15 cellular contexts compared by ENCODE assay signal in genomic region chr4:140971077-140971792, GRCh38.
A peak's percentile ranks its signal among the peaks of the same experiment; 100 is the strongest.
DNase-seq lines count a peak whose midpoint lies in the region; ATAC-seq and TF ChIP-seq lines count a peak whose summit lies in the region.
"Had no signal": no experiment of that assay in that cellular context is flagged by ENCODE, and none has a peak within 500 bp of the region (broad histone marks: within the 10 kb centered on the region; RNA-seq: fewer than 3 reads in every experiment).

No MANE protein-coding gene starts in this region.

- no peak overlapping the region for H3K18ac ChIP-seq in H9 (ENCODE audit: insufficient read length, low read depth, low read length)
- no peak overlapping the region for H3K18ac ChIP-seq in mesendoderm (ENCODE audit: low read length)

- H3K36me3 Mint-ChIP-seq in H9 (ENCODE audit: insufficient read depth in 1 of 3, low read depth in 3 of 3), result no peaks in the 10 kb centered on the region; a peak in 1 of 7 replicates
- H3K36me3 Mint-ChIP-seq: CD8-positive, alpha-beta memory T cell had no signal

- H2BK5ac ChIP-seq in H9 (ENCODE audit: insufficient read length, low read length), result no peak overlapping the region
- H2BK5ac ChIP-seq in mesendoderm (ENCODE audit: low read length), result no peak overlapping the region

- no peak overlapping the region for H3K4me3 Mint-ChIP-seq in H9
- H3K4me3 Mint-ChIP-seq: CD8-positive, alpha-beta memory T cell had no signal

- no peak overlapping the region for H2BK120ac ChIP-seq in H9 (ENCODE audit: low read depth, low read length, poor library complexity, severe bottlenecking)
- H2BK120ac ChIP-seq in mesendoderm (ENCODE audit: low read depth, low read length), result no peak overlapping the region

- no peak overlapping the region for H2BK20ac ChIP-seq in H9 (ENCODE audit: low read depth, low read length, poor library complexity, severe bottlenecking)

- no peaks in the 10 kb centered on the region for H3K27me3 ChIP-seq in H9 (ENCODE audit: insufficient read depth, low read length)
- no peaks in the 10 kb centered on the region for H3K27me3 ChIP-seq in gastroesophageal sphincter
- no peaks in the 10 kb centered on the region for H3K27me3 ChIP-seq in mesendoderm (ENCODE audit: insufficient read depth, low read length, poor library complexity)
- H3K27me3 ChIP-seq in vagina, result no peaks in the 10 kb centered on the region
- H3K27me3 ChIP-seq: BLaER1 had no signal

- no peak overlapping the region for H3T11ph ChIP-seq in H9 (ENCODE audit: low read length)

- H2AFZ ChIP-seq in H9 (ENCODE audit: low read length), result no peak overlapping the region

- no peaks in the 10 kb centered on the region for H4K20me1 ChIP-seq in H9 (ENCODE audit: control insufficient read depth, insufficient read depth, insufficient read length)
- H4K20me1 ChIP-seq: BLaER1 had no signal

- H3K23me2 ChIP-seq in H9 (ENCODE audit: insufficient read length, low read depth, low read length, poor library complexity, severe bottlenecking), result no peaks in the 10 kb centered on the region

- H3K27ac ChIP-seq in H9 (ENCODE audit: insufficient read length, low read depth, low read length), result no peak overlapping the region
- peak overlapping the region; percentile 0 to 42 (median 12) for H3K27ac ChIP-seq in gastroesophageal sphincter
- no peak overlapping the region for H3K27ac ChIP-seq in mesendoderm (ENCODE audit: low read depth, low read length)
- H3K27ac ChIP-seq in vagina, result no peak overlapping the region
- H3K27ac ChIP-seq: BLaER1 had no signal

- H2BK12ac ChIP-seq in H9 (ENCODE audit: insufficient read length, low read depth, low read length), result no peak overlapping the region

- H3K23ac ChIP-seq in H9 (ENCODE audit: insufficient read length, low read depth, low read length) (no peak overlapping the region), mesendoderm (ENCODE audit: low read length) (no peak overlapping the region)

- H3K4ac ChIP-seq in H9 (ENCODE audit: low read depth, low read length), result no peak overlapping the region
- H3K4ac ChIP-seq in mesendoderm (ENCODE audit: low read depth, low read length), result no peak overlapping the region

- TF ChIP-seq POLR2A in gastroesophageal sphincter (IDR thresholded peaks at IDR 0.05) (no peak), vagina (IDR thresholded peaks at IDR 0.05) (no peak)

- no peak for ATAC-seq in gastroesophageal sphincter
- ATAC-seq: PC-3 had no signal

- H4K91ac ChIP-seq in H9 (ENCODE audit: insufficient read length, low read depth, low read length), result no peak overlapping the region

- H4K5ac ChIP-seq in H9 (ENCODE audit: insufficient read length, low read depth, low read length), result no peak overlapping the region
- no peak overlapping the region for H4K5ac ChIP-seq in mesendoderm (ENCODE audit: low read length)

- H2BK15ac ChIP-seq in H9 (ENCODE audit: low read depth, low read length) (no peak overlapping the region), mesendoderm (replicated peaks; ENCODE audit: low read depth) (no peak overlapping the region)

- no peaks in the 10 kb centered on the region for H3K9me3 ChIP-seq in H9 (ENCODE audit: control insufficient read depth, low read depth, low read length)
- H3K9me3 ChIP-seq in gastroesophageal sphincter, result no peaks in the 10 kb centered on the region
- no peaks in the 10 kb centered on the region for H3K9me3 ChIP-seq in vagina
- H3K9me3 ChIP-seq: BLaER1 had no signal

- H3K79me2 ChIP-seq in H9 (ENCODE audit: insufficient read depth, low read length) (no peaks in the 10 kb centered on the region), mesendoderm (ENCODE audit: control insufficient read depth, insufficient read depth, low read length) (no peaks in the 10 kb centered on the region)

- TF ChIP-seq EP300 in gastroesophageal sphincter (IDR thresholded peaks at IDR 0.05), result no peak

- H3K56ac ChIP-seq in H9 (ENCODE audit: insufficient read length, low read depth, low read length), result no peak overlapping the region
- H3K56ac ChIP-seq in mesendoderm (ENCODE audit: low read length), result no peak overlapping the region

- no peaks in the 10 kb centered on the region for H3K36me3 ChIP-seq in gastroesophageal sphincter
- no peaks in the 10 kb centered on the region for H3K36me3 ChIP-seq in mesendoderm (ENCODE audit: control insufficient read depth, insufficient read depth, low read length)
- no peaks in the 10 kb centered on the region for H3K36me3 ChIP-seq in vagina
- H3K36me3 ChIP-seq: BLaER1 had no signal

- H3K4me3 ChIP-seq in gastroesophageal sphincter (no peak overlapping the region), mesendoderm (ENCODE audit: low read length) (no peak overlapping the region), vagina (no peak overlapping the region)
- H3K4me3 ChIP-seq: BLaER1 had no signal

- no peak for TF ChIP-seq CTCF in H9 (conservative IDR thresholded peaks at IDR 0.05)
- TF ChIP-seq CTCF in gastroesophageal sphincter (IDR thresholded peaks at IDR 0.05), result no peak
- no peak for TF ChIP-seq CTCF in vagina (IDR thresholded peaks at IDR 0.05)

- intact Hi-C loops in vagina (cut with DNase I), result no loop called here

- H3K9me3 Mint-ChIP-seq in H9, result no peaks in the 10 kb centered on the region

- no peak overlapping the region for H3K14ac ChIP-seq in H9 (ENCODE audit: insufficient read depth, low read length)

- WGBS in H9 (ENCODE audit: extremely low coverage, insufficient read length, low lambda C conversion rate), result no CpG with 5 or more reads among the region's 3 CpGs
- WGBS in gastroesophageal sphincter (ENCODE audit: low coverage in 1 of 2), 2 donors, result 36 to 42% methylated on average over 3 of the region's 3 CpGs
- WGBS in mesendoderm (ENCODE audit: extremely low coverage, insufficient coverage, low lambda C conversion rate), result no CpG with 5 or more reads among the region's 3 CpGs

- no peak overlapping the region for H3K4me2 ChIP-seq in H9 (ENCODE audit: insufficient read depth, insufficient read length, low read length)
- H3K4me2 ChIP-seq in mesendoderm (ENCODE audit: low read length), result no peak overlapping the region
- H3K4me2 ChIP-seq: BLaER1 had no signal

- H4K8ac ChIP-seq in H9 (replicated peaks; ENCODE audit: insufficient read length, low read depth, low read length), result no peak overlapping the region
- no peak overlapping the region for H4K8ac ChIP-seq in mesendoderm (ENCODE audit: low read depth, low read length)

- H3K9ac ChIP-seq in H9 (ENCODE audit: extremely low read depth, insufficient read length, low read length), result no peak overlapping the region
- no peak overlapping the region for H3K9ac ChIP-seq in mesendoderm (ENCODE audit: low read length)
- H3K9ac ChIP-seq: BLaER1 had no signal

- H3K4me1 ChIP-seq in H9 (ENCODE audit: insufficient read depth, low read length) (no peaks in the 10 kb centered on the region), gastroesophageal sphincter (peaks cover 0 to 30% (median 9%) of the 10 kb centered on the region in 3 donors), mesendoderm (ENCODE audit: control insufficient read depth, low read depth, low read length) (no peaks in the 10 kb centered on the region), vagina (no peaks in the 10 kb centered on the region)
- H3K4me1 ChIP-seq: BLaER1 had no signal

- DNase-seq in H9 (peak; percentile 43), NCI-H69 (lab: John Stamatoyannopoulos, UW) (peak; percentile 36), mesendoderm (peak; percentile 14), activated T-cell treated with anti-CD3 and anti-CD28 coated beads for 4 hours (no peak), DMS153 (lab: John Stamatoyannopoulos, UW) (no peak), vagina (ENCODE audit: extremely low spot score in 2 of 2) (no peak)
- no peak for DNase-seq in activated CD8-positive, alpha-beta memory T cell treated with anti-CD3 and anti-CD28 coated beads, Interleukin-2, amount 50 U/mL, for 4 hours
- DNase-seq: CD8-positive, alpha-beta memory T cell; KG1; NCI-H1105; NCI-H187 treated with DMSO at 0.1 percent for 48 hours; NCI-H524 treated with DMSO at 0.1 percent for 48 hours; PC-3 had no signal

- no peak overlapping the region for H3K27ac Mint-ChIP-seq in H9

- no peaks in the 10 kb centered on the region for H3K79me1 ChIP-seq in H9 (ENCODE audit: insufficient read depth, low read depth, low read length, poor library complexity, severe bottlenecking)
- H3K79me1 ChIP-seq in mesendoderm (ENCODE audit: low read length), result no peaks in the 10 kb centered on the region

- H2AK5ac ChIP-seq in H9 (ENCODE audit: insufficient read length, low read length) (no peak overlapping the region), mesendoderm (ENCODE audit: low read length) (no peak overlapping the region)

- peaks cover 4% of the 10 kb centered on the region in 2 experiments; a peak in 3 of 4 replicates for H3K4me1 Mint-ChIP-seq in H9
- H3K4me1 Mint-ChIP-seq: CD8-positive, alpha-beta memory T cell had no signal

- no peaks in the 10 kb centered on the region for H3K27me3 Mint-ChIP-seq in H9 (ENCODE audit: low read depth)
- H3K27me3 Mint-ChIP-seq: CD8-positive, alpha-beta memory T cell had no signal

Comparison
In these comparisons a context has a peak if more than half of its experiments do, and no peak if none do; other contexts are left out.
1. DNase-seq: peak in H9 (single experiment), NCI-H69 (single experiment) and mesendoderm (single experiment); none in activated T-cell treated with anti-CD3 and anti-CD28 coated beads for 4 hours (single experiment), activated CD8-positive, alpha-beta memory T cell treated with anti-CD3 and anti-CD28 coated beads, Interleukin-2, amount 50 U/mL, for 4 hours (single experiment), DMS153 (single experiment) and vagina (0 of 2).
2. H3K27ac ChIP-seq: peak in gastroesophageal sphincter (4 of 4); none in H9 (single experiment), mesendoderm (single experiment) and vagina (single experiment).